In the genomic region with DNA sequence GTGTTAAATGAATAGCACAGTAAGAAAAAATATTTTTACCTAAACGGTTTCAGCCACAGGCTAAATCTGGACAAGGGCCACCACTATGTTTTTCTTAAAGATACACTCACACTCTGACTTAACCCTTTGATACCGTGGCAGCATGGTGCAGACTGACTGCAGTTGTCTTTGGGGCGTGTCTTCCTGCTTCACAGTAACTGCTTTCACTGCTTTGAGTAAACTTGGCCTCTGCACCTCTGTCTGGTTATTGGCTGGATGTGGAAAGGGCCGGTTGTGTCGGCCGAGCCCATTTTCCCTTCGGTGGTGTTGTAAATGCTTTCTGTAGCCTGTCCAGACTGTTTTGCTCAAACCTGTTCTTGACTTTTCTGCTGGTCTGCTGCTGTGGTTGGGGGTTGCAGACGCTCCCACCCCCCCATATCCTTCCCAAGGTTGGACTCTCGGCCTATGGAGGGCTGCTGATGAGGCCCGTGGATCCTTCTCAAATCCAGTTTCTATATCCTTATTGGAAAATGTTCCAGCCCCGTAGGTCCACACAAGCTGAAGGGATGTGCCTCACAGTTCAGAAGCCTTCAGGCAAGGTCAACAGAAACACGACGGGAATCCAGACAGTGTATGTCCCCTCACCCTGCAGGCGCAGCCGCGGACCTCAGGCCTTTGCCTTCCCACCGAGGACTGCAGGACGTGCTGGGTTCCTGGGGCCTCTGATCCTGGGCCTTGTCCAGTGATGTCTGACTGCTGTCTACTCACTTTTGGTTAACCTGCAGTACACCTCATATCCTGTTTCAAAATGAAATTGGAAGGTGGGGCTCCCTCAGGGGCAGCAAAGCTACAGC, we compare ENCODE assay signal across 1 cellular context.
TF ChIP-seq lines count a peak whose summit lies in the region.

No MANE protein-coding gene starts in this region.

TF ChIP-seq in HEK293, 187 proteins besides CTCF, POLR2A, EP300 and RAD21 (continued from another document):
- no peak for TF ChIP-seq ZBTB8A (tag by site-specific recombination; IDR thresholded peaks at IDR 0.05)
- TF ChIP-seq ZNF621 (tag by site-specific recombination; IDR thresholded peaks at IDR 0.05), result no peak
